In genomic region chr14:31449971-31450610, GRCh38 we compare ENCODE assay signal across 9 cellular contexts. TPM values are rescaled to one million over a fixed set of nuclear protein-coding genes. Genes with fewer than 3 reads are reported as not detected.
DNase-seq lines count a peak whose midpoint lies in the region; ATAC-seq and TF ChIP-seq lines count a peak whose summit lies in the region.
"Had no signal": no experiment of that assay in that cellular context is flagged by ENCODE, and none has a peak within 500 bp of the region (broad histone marks: within the 10 kb centered on the region; RNA-seq: fewer than 3 reads in every experiment).

No MANE protein-coding gene starts in this region.

- H3K4me3 ChIP-seq in HEK293 (ENCODE audit: low read depth, low read length) = no peak overlapping the region
- no peak overlapping the region for H3K4me3 ChIP-seq in coronary artery

- POLR2A ChIA-PET in HEK293 (lab: Yijun Ruan, JAX) = interaction anchor here (1.1 kb wide), 1 partner anchor 29 kb away, joined by 5 read pairs; the partner anchor contains the start of gene HEATR5A

- no peaks in the 10 kb centered on the region for H3K27me3 Mint-ChIP-seq in mesothelial cell of epicardium (ENCODE audit: low read depth)

- H3K9me3 ChIP-seq in HEK293 (ENCODE audit: control insufficient read depth, insufficient read depth, low read depth, low read length) = no peaks in the 10 kb centered on the region

- H3K36me3 Mint-ChIP-seq in mesothelial cell of epicardium = peaks cover 23% of the 10 kb centered on the region

- no peak overlapping the region for H3K4me3 Mint-ChIP-seq in mesothelial cell of epicardium

- H3K27ac Mint-ChIP-seq in mesothelial cell of epicardium = no peak overlapping the region

- TF ChIP-seq CTCF in HEK293 (tag by site-specific recombination; IDR thresholded peaks at IDR 0.05) (no peak), coronary artery (IDR thresholded peaks at IDR 0.05) (peak; percentile 68), mesothelial cell of epicardium (IDR thresholded peaks at IDR 0.05; ENCODE audit: unreplicated experiment) (peak; percentile 63)

- ATAC-seq in GM19467 (IDR thresholded peaks at IDR 0.05; ENCODE audit: unreplicated experiment) = no peak

- no peaks in the 10 kb centered on the region for H3K9me3 Mint-ChIP-seq in mesothelial cell of epicardium

- H3K4me1 Mint-ChIP-seq in mesothelial cell of epicardium = peaks cover 16% of the 10 kb centered on the region

- H3K27ac ChIP-seq in HEK293 (ENCODE audit: extremely low read depth, low read depth, low read length) = no peak overlapping the region
- H3K27ac ChIP-seq in coronary artery = peak overlapping the region in 1 of 2 donors; percentile 11

- DNase-seq in G401 (ENCODE audit: low spot score) = peak; percentile 69
- peak; percentile 43 for DNase-seq in NCI-H774 (lab: John Stamatoyannopoulos, UW)
- no peak for DNase-seq in coronary artery (ENCODE audit: low spot score)
- DNase-seq in mesothelial cell of epicardium (ENCODE audit: low spot score in 2 of 2, unreplicated experiment in 2 of 2) = no peak
- DNase-seq in activated gamma-delta T cell (lab: John Stamatoyannopoulos, UW) = no peak
- DNase-seq in epidermal melanocyte (ENCODE audit: insufficient read length, low spot score) = no peak

- H3K36me3 ChIP-seq in HEK293 (ENCODE audit: control insufficient read depth in 2 of 2, insufficient read depth in 1 of 2, low read length in 2 of 2) = peaks cover 23 to 39% of the 10 kb centered on the region in 2 experiments

- CTCF ChIA-PET in HEK293 (lab: Yijun Ruan, JAX) = interaction anchor here (0.6 to 3.1 kb wide), 9 partner anchors 11 to 87 kb away, joined by 3 to 9 read pairs (median 4); no protein-coding TSS in a partner anchor

- no peaks in the 10 kb centered on the region for H3K4me1 ChIP-seq in HEK293 (ENCODE audit: control insufficient read depth, insufficient read depth, low read length)

- in situ Hi-C loops in G401 (cut with HindIII; ENCODE audit: low sequenced_read_pairs) = no loop called here

TF ChIP-seq in HEK293, 187 proteins besides CTCF, POLR2A, EP300 and RAD21:
- TF ChIP-seq ZNF37A (tag by site-specific recombination; IDR thresholded peaks at IDR 0.05) = no peak
- TF ChIP-seq ZBTB7A (tag by site-specific recombination; IDR thresholded peaks at IDR 0.05; ENCODE audit: low read depth) = no peak
- no peak for TF ChIP-seq ZNF2 (tag by site-specific recombination; IDR thresholded peaks at IDR 0.05)
- peak; percentile 58 for TF ChIP-seq ZNF654 (tag by site-specific recombination; IDR thresholded peaks at IDR 0.05; ENCODE audit: low read depth)

RNA-seq across cellular contexts. Expression of gene DTD2, which starts 7.2 kb away (rescaled TPM):
- 58.0 and 80.7 TPM in 2 replicates for total RNA-seq in G401 (2014; rRNA removed; shearing (Covaris generic))
- total RNA-seq in mesothelial cell of epicardium = 28.7 to 33.6 TPM (median 29.5 TPM) in 3 replicates

RNA-seq across cellular contexts. Expression of gene HEATR5A, which starts 29.7 kb away (rescaled TPM):
- total RNA-seq in G401 (2014; rRNA removed; shearing (Covaris generic)) = 14.9 and 27.5 TPM in 2 replicates
- total RNA-seq in mesothelial cell of epicardium = 21.5 to 24.4 TPM (median 22.2 TPM) in 3 replicates

RNA-seq across cellular contexts. Expression of gene GPR33, which starts 37.7 kb away (rescaled TPM):
- total RNA-seq in G401 (2014; rRNA removed; shearing (Covaris generic)) = not detected in 2 replicates
- total RNA-seq in mesothelial cell of epicardium = not detected in 3 replicates
- total RNA-seq: skeletal muscle tissue had no signal

Comparison
In these comparisons a context has a peak if more than half of its experiments do, and no peak if none do; other contexts are left out.
1. DNase-seq: peak in G401 (single experiment) and NCI-H774 (single experiment); none in coronary artery (single experiment), mesothelial cell of epicardium (0 of 2), activated gamma-delta T cell (single experiment) and epidermal melanocyte (single experiment).